ENCODE assay signal across 14 cellular contexts in the genomic region with DNA sequence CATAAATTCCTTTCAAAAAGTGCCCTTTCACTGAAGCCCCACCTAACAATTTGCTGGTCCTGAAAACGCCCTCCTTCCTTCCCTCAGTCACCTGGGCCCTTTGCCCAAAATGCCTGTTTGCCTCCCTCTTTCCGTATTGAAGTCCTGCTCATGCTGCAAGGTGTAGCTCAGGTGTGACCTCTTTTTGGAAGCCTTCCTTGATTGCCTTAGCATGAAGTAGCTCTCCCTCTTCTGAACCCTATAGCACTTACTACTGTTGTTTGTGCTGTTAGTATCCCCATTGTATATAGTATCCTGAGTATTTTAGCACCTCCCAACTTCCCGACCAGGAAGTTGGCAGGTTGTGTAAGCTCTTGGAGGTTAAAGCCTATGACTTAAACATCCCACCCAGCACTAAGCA. TPM values are rescaled to one million over a fixed set of nuclear protein-coding genes. Genes with fewer than 3 reads are reported as not detected.
DNase-seq lines count a peak whose midpoint lies in the region; ATAC-seq, FAIRE-seq and TF ChIP-seq lines count a peak whose summit lies in the region.
"Had no signal": no experiment of that assay in that cellular context is flagged by ENCODE, and none has a peak within 500 bp of the region (broad histone marks: within the 10 kb centered on the region; RNA-seq: fewer than 3 reads in every experiment).

No MANE protein-coding gene starts in this region.

- peaks cover 8% of the 10 kb centered on the region for H3K36me3 Mint-ChIP-seq in effector memory CD8-positive, alpha-beta T cell (ENCODE audit: insufficient read depth)
- H3K36me3 Mint-ChIP-seq in neural crest cell (ENCODE audit: low read depth) = peaks cover 7% of the 10 kb centered on the region

- no peaks in the 10 kb centered on the region for H3F3A ChIP-seq in DOHH2 (ENCODE audit: control insufficient read depth, insufficient read depth)

- no peak for TF ChIP-seq POLR2A in GM12891 (IDR thresholded peaks at IDR 0.05; ENCODE audit: low read depth, low read length)

- no peaks in the 10 kb centered on the region for H3K9me3 Mint-ChIP-seq in effector memory CD8-positive, alpha-beta T cell
- peaks cover 7% of the 10 kb centered on the region for H3K9me3 Mint-ChIP-seq in neural crest cell

- peaks cover 0 to 3% of the 10 kb centered on the region in 2 donors for H3K4me1 Mint-ChIP-seq in effector memory CD8-positive, alpha-beta T cell (ENCODE audit: low read depth in 2 of 2)
- peaks cover 16% of the 10 kb centered on the region for H3K4me1 Mint-ChIP-seq in neural crest cell

- no peaks in the 10 kb centered on the region for H3K27me3 ChIP-seq in DOHH2 (ENCODE audit: control insufficient read depth, low read length)

- no peak for FAIRE-seq in GM12891 (lab: Jason Lieb, UNC)

- H4K20me1 ChIP-seq in DOHH2 (ENCODE audit: control insufficient read depth, insufficient read depth, low read depth, low read length) = no peaks in the 10 kb centered on the region

- no peak for ATAC-seq in effector memory CD8-positive, alpha-beta T cell (replicated peaks)
- ATAC-seq: left lobe of liver had no signal

- peaks cover 23% of the 10 kb centered on the region for H3K79me2 ChIP-seq in DOHH2 (ENCODE audit: control insufficient read depth, low read length)

- H3K4me3 ChIP-seq in DOHH2 (ENCODE audit: low read length) = peak overlapping the region; percentile 79
- H3K4me3 ChIP-seq: skin epidermis had no signal

- peak overlapping the region; percentile 72 for H3K4me2 ChIP-seq in DOHH2 (ENCODE audit: low read length)

- H3K4me1 ChIP-seq in DOHH2 (ENCODE audit: control insufficient read depth, low read length) = peaks cover 31% of the 10 kb centered on the region

- peak overlapping the region; percentile 1 to 8 for H3K4me3 Mint-ChIP-seq in effector memory CD8-positive, alpha-beta T cell
- H3K4me3 Mint-ChIP-seq in neural crest cell = peak overlapping the region; percentile 78

- H3K9me3 ChIP-seq in DOHH2 (ENCODE audit: control insufficient read depth, insufficient read depth, low read length) = no peaks in the 10 kb centered on the region

- no peaks in the 10 kb centered on the region for H3K27me3 Mint-ChIP-seq in effector memory CD8-positive, alpha-beta T cell
- peaks cover 15% of the 10 kb centered on the region for H3K27me3 Mint-ChIP-seq in neural crest cell (ENCODE audit: low read depth)

- no peak overlapping the region for H3K27ac ChIP-seq in DOHH2 (ENCODE audit: low read depth, low read length)
- H3K27ac ChIP-seq: skin epidermis had no signal

- TF ChIP-seq CTCF in DOHH2 (IDR thresholded peaks at IDR 0.05; ENCODE audit: low read depth, low read length, poor library complexity, severe bottlenecking) = no peak
- TF ChIP-seq CTCF in neural crest cell (conservative IDR thresholded peaks at IDR 0.05) = no peak

- H3K9me2 ChIP-seq in DOHH2 (replicated peaks; ENCODE audit: control insufficient read depth, low read length) = no peaks in the 10 kb centered on the region

- H3K36me3 ChIP-seq in DOHH2 (ENCODE audit: control insufficient read depth, low read length) = no peaks in the 10 kb centered on the region

- DNase-seq in NCI-H2029 (lab: John Stamatoyannopoulos, UW) (peak; percentile 23), neural crest cell (ENCODE audit: low read depth, low spot score) (no peak), GM12891 (ENCODE audit: insufficient read length, low spot score) (no peak), NCI-H2081 treated with DMSO at 0.1 percent for 48 hours (lab: John Stamatoyannopoulos, UW) (no peak), anterior cingulate cortex (lab: John Stamatoyannopoulos, UW) (no peak)
- DNase-seq in effector memory CD8-positive, alpha-beta T cell = no peak
- DNase-seq: activated gamma-delta T cell, COR-L47, head of caudate nucleus, NCI-H2107, SW 1271 had no signal

- H3K27ac Mint-ChIP-seq in effector memory CD8-positive, alpha-beta T cell = no peak overlapping the region
- H3K27ac Mint-ChIP-seq in neural crest cell (ENCODE audit: unreplicated experiment) = no peak overlapping the region

TF ChIP-seq in GM12891, 5 proteins besides CTCF, POLR2A, EP300 and RAD21:
- TF ChIP-seq POU2F2 (IDR thresholded peaks at IDR 0.05; ENCODE audit: low read depth, low read length) (no peak), SPI1 (IDR thresholded peaks at IDR 0.05; ENCODE audit: low read depth, low read length) (no peak), POLR2AphosphoS5 (IDR thresholded peaks at IDR 0.05; ENCODE audit: low read depth, low read length) (no peak), PAX5 (IDR thresholded peaks at IDR 0.05; ENCODE audit: insufficient read depth, low read length, severe bottlenecking) (no peak), TAF1 (IDR thresholded peaks at IDR 0.05; ENCODE audit: low read depth, low read length) (no peak)

RNA-seq across cellular contexts. Expression of gene PLS1, which starts 1.7 kb away (rescaled TPM):
- total RNA-seq in neural crest cell = 5.6 and 5.7 TPM in 2 replicates
- polyA plus RNA-seq in GM12891 (2012; ENCODE audit: low read depth, missing spikeins) = 0.54 TPM

RNA-seq across cellular contexts. Expression of gene ATR, which starts 19.4 kb away (rescaled TPM):
- total RNA-seq in neural crest cell = 23.3 and 27.5 TPM in 2 replicates
- polyA plus RNA-seq in GM12891 (2012; ENCODE audit: low read depth, missing spikeins) = 11.8 TPM
